29 cellular contexts compared by ENCODE assay signal in genomic region chr10:68566955-68567354, GRCh38. TPM values are rescaled to one million over a fixed set of nuclear protein-coding genes. Genes with fewer than 3 reads are reported as not detected.
DNase-seq lines count a peak whose midpoint lies in the region; TF ChIP-seq lines count a peak whose summit lies in the region.
"Had no signal": no experiment of that assay in that cellular context is flagged by ENCODE, and none has a peak within 500 bp of the region (broad histone marks: within the 10 kb centered on the region; RNA-seq: fewer than 3 reads in every experiment).

No MANE protein-coding gene starts in this region.

- peaks cover 0 to 3% (median 0%) of the 10 kb centered on the region in 5 experiments for H3K9me3 Mint-ChIP-seq in brain
- H3K9me3 Mint-ChIP-seq in progenitor cell of endocrine pancreas (ENCODE audit: low read depth): no peaks in the 10 kb centered on the region
- H3K9me3 Mint-ChIP-seq: activated CD4-positive, alpha-beta memory T cell treated with anti-CD3 and anti-CD28 coated beads, Interleukin-2, amount 10 ng/mL, durations not matched to agents 7 days and 5 days; activated naive CD4-positive, alpha-beta T cell treated with anti-CD3 and anti-CD28 coated beads for 36 hours; naive thymus-derived CD8-positive, alpha-beta T cell; stimulated activated naive CD8-positive, alpha-beta T cell treated with anti-CD3 and anti-CD28 coated beads, Interleukin-15, Interleukin-2, amounts not matched to agents 100 ng/mL and 50 ng/mL, for 24 hours had no signal

- H3K27me3 Mint-ChIP-seq in brain (peaks cover 6% of the 10 kb centered on the region), progenitor cell of endocrine pancreas (no peaks in the 10 kb centered on the region)

- H3K27ac ChIP-seq in trophoblast cell (ENCODE audit: low read depth, low read length): no peak overlapping the region
- H3K27ac ChIP-seq: 22Rv1, C4-2B, dorsolateral prefrontal cortex, gastrocnemius medialis, GM23248, hepatocyte, lower lobe of right lung, pancreas, thoracic aorta had no signal

- H3K4me3 Mint-ChIP-seq in brain (peak overlapping the region in 2 of 5 experiments; percentile 36 to 70), progenitor cell of endocrine pancreas (ENCODE audit: low read depth) (no peak overlapping the region)
- H3K4me3 Mint-ChIP-seq: activated CD4-positive, alpha-beta memory T cell treated with anti-CD3 and anti-CD28 coated beads, Interleukin-2, amount 10 ng/mL, durations not matched to agents 7 days and 5 days; activated naive CD4-positive, alpha-beta T cell treated with anti-CD3 and anti-CD28 coated beads for 36 hours; naive thymus-derived CD8-positive, alpha-beta T cell; stimulated activated naive CD8-positive, alpha-beta T cell treated with anti-CD3 and anti-CD28 coated beads, Interleukin-15, Interleukin-2, amounts not matched to agents 100 ng/mL and 50 ng/mL, for 24 hours had no signal

- no peak overlapping the region for H4K12ac ChIP-seq in trophoblast cell (ENCODE audit: low read depth, low read length)

- H3K9ac ChIP-seq in trophoblast cell (ENCODE audit: low read length): no peak overlapping the region
- H3K9ac ChIP-seq: GM23248 had no signal

- H2BK5ac ChIP-seq in trophoblast cell (ENCODE audit: low read depth, low read length, poor library complexity): no peak overlapping the region

- H3K9me3 ChIP-seq in trophoblast cell (ENCODE audit: insufficient read depth, low read depth, low read length): no peaks in the 10 kb centered on the region
- H3K9me3 ChIP-seq: gastrocnemius medialis, lower lobe of right lung, pancreas, thoracic aorta had no signal

- H3K4me1 ChIP-seq in trophoblast cell (ENCODE audit: control insufficient read depth in 1 of 2, insufficient read depth in 2 of 2, low read length in 2 of 2): no peaks in the 10 kb centered on the region
- H3K4me1 ChIP-seq: gastrocnemius medialis, lower lobe of right lung, pancreas had no signal

- no peak overlapping the region for H3K14ac ChIP-seq in trophoblast cell (ENCODE audit: low read length)

- no peak overlapping the region for H2BK12ac ChIP-seq in trophoblast cell (ENCODE audit: low read length)

- H3K36me3 Mint-ChIP-seq in brain: peaks cover 30% of the 10 kb centered on the region
- H3K36me3 Mint-ChIP-seq in progenitor cell of endocrine pancreas (ENCODE audit: insufficient read depth): peaks cover 1% of the 10 kb centered on the region

- H3K36me3 ChIP-seq in trophoblast cell (ENCODE audit: control insufficient read depth in 1 of 2, insufficient read depth in 2 of 2, low read length in 2 of 2): no peaks in the 10 kb centered on the region
- H3K36me3 ChIP-seq: gastrocnemius medialis, lower lobe of right lung, pancreas, thoracic aorta had no signal

- TF ChIP-seq CTCF in NB4 (IDR thresholded peaks at IDR 0.05; ENCODE audit: low read depth, low read length): no peak
- no peak for TF ChIP-seq CTCF in brain (conservative IDR thresholded peaks at IDR 0.05)
- no peak for TF ChIP-seq CTCF in progenitor cell of endocrine pancreas (IDR thresholded peaks at IDR 0.05; ENCODE audit: unreplicated experiment)

- H4K91ac ChIP-seq in trophoblast cell (ENCODE audit: low read depth, low read length): no peak overlapping the region

- H3K79me2 ChIP-seq in trophoblast cell (ENCODE audit: control insufficient read depth, insufficient read depth, low read length, poor library complexity): peaks cover 6% of the 10 kb centered on the region

- H3K4me1 Mint-ChIP-seq in brain (peaks cover 42% of the 10 kb centered on the region), progenitor cell of endocrine pancreas (ENCODE audit: low read depth) (peaks cover 20% of the 10 kb centered on the region)

- no peak overlapping the region for H3K4me3 ChIP-seq in NB4 (ENCODE audit: low read depth, low read length)
- no peak overlapping the region for H3K4me3 ChIP-seq in trophoblast cell (ENCODE audit: low read depth, low read length)
- H3K4me3 ChIP-seq: dorsolateral prefrontal cortex, gastrocnemius medialis, GM23248, hepatocyte, lower lobe of right lung, pancreas, thoracic aorta had no signal

- no peak overlapping the region for H2AK5ac ChIP-seq in trophoblast cell (ENCODE audit: low read length)

- no peak for TF ChIP-seq POLR2A in NB4 (IDR thresholded peaks at IDR 0.05; ENCODE audit: extremely low read depth, insufficient read length)

- no peak overlapping the region for H4K8ac ChIP-seq in trophoblast cell (ENCODE audit: low read depth, low read length)

- H3K4me2 ChIP-seq in trophoblast cell (ENCODE audit: low read length): no peak overlapping the region
- H3K4me2 ChIP-seq: hepatocyte had no signal

- H3K79me1 ChIP-seq in trophoblast cell (ENCODE audit: low read length): peaks cover 2% of the 10 kb centered on the region

- DNase-seq in NOMO-1 treated with DMSO at 0.1 percent for 48 hours (lab: John Stamatoyannopoulos, UW; ENCODE audit: unreplicated experiment) (peak; percentile 38), NOMO-1 treated with dmso at 0.1 percent for 144 hours (lab: John Stamatoyannopoulos, UW; ENCODE audit: unreplicated experiment) (no peak), NB4 (ENCODE audit: low read depth) (peak; percentile 84), trophoblast cell (no peak), H4 (ENCODE audit: low spot score) (no peak), progenitor cell of endocrine pancreas (ENCODE audit: low spot score, unreplicated experiment) (no peak)
- DNase-seq in activated T-cell treated with anti-CD3 and anti-CD28 coated beads, Interleukin-2, amount 50 U/mL, for 1 hour: no peak
- DNase-seq: activated CD4-positive, alpha-beta memory T cell treated with anti-CD3 and anti-CD28 coated beads, Interleukin-2, amount 10 ng/mL, durations not matched to agents 7 days and 5 days; activated CD4-positive, alpha-beta T cell treated with anti-CD3 and anti-CD28 coated beads for 1 hour; activated CD8-positive, alpha-beta memory T cell treated with anti-CD3 and anti-CD28 coated beads, Interleukin-2, amount 50 U/mL, for 4 hours; activated naive CD4-positive, alpha-beta T cell treated with anti-CD3 and anti-CD28 coated beads for 36 hours; COR-L47; dorsolateral prefrontal cortex; gastrocnemius medialis; GM23248; lower lobe of right lung; naive thymus-derived CD8-positive, alpha-beta T cell; NCI-H1092 treated with DMSO at 0.1 percent for 48 hours; NCI-H187 treated with DMSO at 0.1 percent for 48 hours; NCI-H2171 treated with DMSO at 0.1 percent for 48 hours; NCI-H510A; pancreas; stimulated activated CD4-positive, alpha-beta T cell treated with anti-CD3 and anti-CD28 coated beads, Interleukin-2, amount 100 ng/mL, for 24 hours had no signal

- H3K27ac Mint-ChIP-seq in brain (peak overlapping the region in 3 of 5 experiments; percentile 45 to 79 (median 72)), progenitor cell of endocrine pancreas (no peak overlapping the region)
- H3K27ac Mint-ChIP-seq: activated CD4-positive, alpha-beta memory T cell treated with anti-CD3 and anti-CD28 coated beads, Interleukin-2, amount 10 ng/mL, durations not matched to agents 7 days and 5 days; activated naive CD4-positive, alpha-beta T cell treated with anti-CD3 and anti-CD28 coated beads for 36 hours; naive thymus-derived CD8-positive, alpha-beta T cell; stimulated activated naive CD8-positive, alpha-beta T cell treated with anti-CD3 and anti-CD28 coated beads, Interleukin-15, Interleukin-2, amounts not matched to agents 100 ng/mL and 50 ng/mL, for 24 hours had no signal

- H3K18ac ChIP-seq in trophoblast cell (ENCODE audit: low read length): no peak overlapping the region

- H3K23ac ChIP-seq in trophoblast cell (ENCODE audit: low read length): no peak overlapping the region

- no peak overlapping the region for H2BK120ac ChIP-seq in trophoblast cell (ENCODE audit: insufficient read depth, low read length, poor library complexity)

- no CpG with 5 or more reads among the region's 2 CpGs for WGBS in trophoblast cell (ENCODE audit: extremely low coverage, insufficient coverage, insufficient read length)

- H3K27me3 ChIP-seq in trophoblast cell (ENCODE audit: insufficient read depth, low read length): no peaks in the 10 kb centered on the region
- H3K27me3 ChIP-seq: hepatocyte, pancreas had no signal

- H3K4ac ChIP-seq in trophoblast cell (ENCODE audit: low read depth, low read length): peak overlapping the region; percentile 46

- no peak overlapping the region for H2AFZ ChIP-seq in trophoblast cell (ENCODE audit: insufficient read depth, low read length, poor library complexity)
- H2AFZ ChIP-seq: GM23248, hepatocyte had no signal

RNA-seq across cellular contexts. Expression of gene TET1, which starts 6.8 kb away (rescaled TPM):
- polyA plus RNA-seq in brain (ENCODE audit: insufficient read depth, low read depth, low replicate concordance): 1.8 TPM
- polyA plus RNA-seq in trophoblast cell (2013): 6.5 and 7.3 TPM in 2 replicates
- 2.0 TPM in 2 replicates for total RNA-seq in H4 (2014; rRNA removed; shearing (Covaris generic))
- total RNA-seq in progenitor cell of endocrine pancreas: 36.2 and 37.3 TPM in 2 replicates

RNA-seq across cellular contexts. Expression of gene SLC25A16, which starts 39.6 kb away (rescaled TPM):
- 3.8 TPM for polyA plus RNA-seq in brain (ENCODE audit: insufficient read depth, low read depth, low replicate concordance)
- 7.6 and 9.3 TPM in 2 replicates for polyA plus RNA-seq in trophoblast cell (2013)
- total RNA-seq in H4 (2014; rRNA removed; shearing (Covaris generic)): 2.8 and 7.1 TPM in 2 replicates
- total RNA-seq in progenitor cell of endocrine pancreas: 27.5 and 32.3 TPM in 2 replicates

Comparison
In these comparisons a context has a peak if more than half of its experiments do, and no peak if none do; other contexts are left out.
1. DNase-seq: peak in NOMO-1 treated with DMSO at 0.1 percent for 48 hours (single experiment) and NB4 (single experiment); none in NOMO-1 treated with dmso at 0.1 percent for 144 hours (single experiment), trophoblast cell (0 of 2), H4 (single experiment), activated T-cell treated with anti-CD3 and anti-CD28 coated beads, Interleukin-2, amount 50 U/mL, for 1 hour (single experiment) and progenitor cell of endocrine pancreas (single experiment).
2. RNA of gene TET1, which starts 6.8 kb away (total RNA-seq): 36.2 to 37.3 TPM in progenitor cell of endocrine pancreas; 2.0 TPM in H4; every median in the first group is over 10 times any median in the second.